ENCODE assay signal across 8 cellular contexts in genomic region chr2:234495076-234495800, GRCh38. TPM values are rescaled to one million over a fixed set of nuclear protein-coding genes. Genes with fewer than 3 reads are reported as not detected.
DNase-seq lines count a peak whose midpoint lies in the region; ATAC-seq and TF ChIP-seq lines count a peak whose summit lies in the region.

No MANE protein-coding gene starts in this region.

- peaks cover 1% of the 10 kb centered on the region for H3K4me1 ChIP-seq in iPS DF 6.9 (ENCODE audit: control insufficient read depth, insufficient read depth, low read length)

- POLR2A ChIA-PET in AG04449 (lab: Yijun Ruan, JAX) (interaction anchor here (0.7 to 1.7 kb wide), 7 partner anchors 43 to 360 kb away, joined by 3 to 5 read pairs (median 4); no protein-coding TSS in a partner anchor), HEK293T (lab: Yijun Ruan, JAX) (no interaction called here)

- CTCF ChIA-PET in AG04449 (lab: Yijun Ruan, JAX) (interaction anchor here (0.9 to 3.4 kb wide), 8 partner anchors 50 to 622 kb away, joined by 3 to 23 read pairs (median 5); no protein-coding TSS in a partner anchor), HEK293T (lab: Yijun Ruan, JAX) (no interaction called here)

- peaks cover 66% of the 10 kb centered on the region for H3K36me3 Mint-ChIP-seq in stimulated activated effector memory CD8-positive, alpha-beta T cell treated with anti-CD3 and anti-CD28 coated beads, Interleukin-12 subunit alpha, Interleukin-12 subunit beta, amount 100 ng/mL, for 72 hours

- H3K27me3 ChIP-seq in iPS DF 6.9 (ENCODE audit: control insufficient read depth, insufficient read depth, low read length): no peaks in the 10 kb centered on the region; the same call in 1 of the 2 replicates

- DNase-seq in AG04449 (ENCODE audit: low read depth, low spot score): no peak
- DNase-seq in HEK293T (ENCODE audit: extremely low spot score): no peak
- DNase-seq in activated naive CD4-positive, alpha-beta T cell treated with anti-CD3 and anti-CD28 coated beads, Interleukin-2, amount 50 U/mL, for 16 hours: peak; percentile 27
- no peak for DNase-seq in iPS DF 6.9 (ENCODE audit: low read depth, low spot score)
- DNase-seq in stimulated activated effector memory CD8-positive, alpha-beta T cell treated with anti-CD3 and anti-CD28 coated beads, Interleukin-12 subunit alpha, Interleukin-12 subunit beta, amount 100 ng/mL, for 72 hours (ENCODE audit: low spot score in 2 of 2): no peak
- no peak for DNase-seq in DMS114 treated with DMSO at 0.1 percent for 48 hours (lab: John Stamatoyannopoulos, UW; ENCODE audit: unreplicated experiment)
- DNase-seq in HT-29 (ENCODE audit: low spot score): no peak

- no peak overlapping the region for H3K27ac ChIP-seq in iPS DF 6.9 (ENCODE audit: low read length)

- ATAC-seq in stimulated activated effector memory CD8-positive, alpha-beta T cell treated with anti-CD3 and anti-CD28 coated beads, Interleukin-12 subunit alpha, Interleukin-12 subunit beta, amount 100 ng/mL, for 72 hours: no peak
- no peak for ATAC-seq in HG03045 (IDR thresholded peaks at IDR 0.05; ENCODE audit: unreplicated experiment)

- H3K4me3 Mint-ChIP-seq in stimulated activated effector memory CD8-positive, alpha-beta T cell treated with anti-CD3 and anti-CD28 coated beads, Interleukin-12 subunit alpha, Interleukin-12 subunit beta, amount 100 ng/mL, for 72 hours: peak overlapping the region; percentile 99

- no peaks in the 10 kb centered on the region for H3K36me3 ChIP-seq in iPS DF 6.9 (ENCODE audit: control insufficient read depth, insufficient read depth, low read length)

- WGBS in iPS DF 6.9 (ENCODE audit: insufficient coverage, insufficient read length): no CpG with 5 or more reads among the region's 22 CpGs

- peaks cover 61% of the 10 kb centered on the region for H3K4me1 Mint-ChIP-seq in stimulated activated effector memory CD8-positive, alpha-beta T cell treated with anti-CD3 and anti-CD28 coated beads, Interleukin-12 subunit alpha, Interleukin-12 subunit beta, amount 100 ng/mL, for 72 hours

- no peaks in the 10 kb centered on the region for H3K9me3 ChIP-seq in iPS DF 6.9 (ENCODE audit: control insufficient read depth, insufficient read depth, low read length)

- peak overlapping the region; percentile 92 for H3K27ac Mint-ChIP-seq in stimulated activated effector memory CD8-positive, alpha-beta T cell treated with anti-CD3 and anti-CD28 coated beads, Interleukin-12 subunit alpha, Interleukin-12 subunit beta, amount 100 ng/mL, for 72 hours

- no peaks in the 10 kb centered on the region for H3K9me3 Mint-ChIP-seq in stimulated activated effector memory CD8-positive, alpha-beta T cell treated with anti-CD3 and anti-CD28 coated beads, Interleukin-12 subunit alpha, Interleukin-12 subunit beta, amount 100 ng/mL, for 72 hours

- no peak for TF ChIP-seq CTCF in AG04449 (IDR thresholded peaks at IDR 0.05; ENCODE audit: insufficient read depth, low read length, missing control alignments)

- H3K4me3 ChIP-seq in AG04449 (ENCODE audit: low read depth, low read length): peak overlapping the region; percentile 98
- H3K4me3 ChIP-seq in iPS DF 6.9 (ENCODE audit: low read length): peak overlapping the region; percentile 72; the same call in 1 of the 2 replicates

TF ChIP-seq in HEK293T, 16 proteins besides CTCF, POLR2A, EP300 and RAD21:
- TF ChIP-seq ZNF384 (IDR thresholded peaks at IDR 0.05): 0 out of 2 replicates have a peak, but pooled peaks have one; percentile 15
- TF ChIP-seq FOXK2 (IDR thresholded peaks at IDR 0.05): no peak
TF ChIP-seq in HEK293T: peak in this region for 1.

RNA-seq across cellular contexts. Expression of gene ARL4C, which starts 1.6 kb away (rescaled TPM):
- total RNA-seq in HT-29 (2014; rRNA removed; shearing (Covaris generic)): 1.5 and 2.1 TPM in 2 replicates
